In genomic region chr14:102182901-102183619, GRCh38 we compare ENCODE assay signal across 13 cellular contexts. TPM values are rescaled to one million over a fixed set of nuclear protein-coding genes. Genes with fewer than 3 reads are reported as not detected.
DNase-seq lines count a peak whose midpoint lies in the region; ATAC-seq and TF ChIP-seq lines count a peak whose summit lies in the region.
"Had no signal": no experiment of that assay in that cellular context is flagged by ENCODE, and none has a peak within 500 bp of the region (broad histone marks: within the 10 kb centered on the region; RNA-seq: fewer than 3 reads in every experiment).

No MANE protein-coding gene starts in this region.

- POLR2A ChIA-PET in activated CD4-positive, alpha-beta memory T cell treated with anti-CD3 and anti-CD28 coated beads for 36 hours (lab: Charles Lee): interaction anchor here (1.1 to 1.9 kb wide), 5 partner anchors 8 to 184 kb away, joined by 3 to 9 read pairs (median 5); partner anchors contain the start of gene WDR20
- POLR2A ChIA-PET in activated CD4-positive, alpha-beta memory T cell treated with anti-CD3 and anti-CD28 coated beads, Interleukin-2, amount 10 ng/mL, durations not matched to agents 7 days and 5 days (lab: Charles Lee): no interaction called here

- peaks cover 78% of the 10 kb centered on the region for H3K4me1 Mint-ChIP-seq in activated CD4-positive, alpha-beta memory T cell treated with anti-CD3 and anti-CD28 coated beads for 36 hours (ENCODE audit: low read depth)
- H3K4me1 Mint-ChIP-seq in activated CD4-positive, alpha-beta memory T cell treated with anti-CD3 and anti-CD28 coated beads, Interleukin-2, amount 10 ng/mL, durations not matched to agents 7 days and 5 days: peaks cover 36% of the 10 kb centered on the region
- H3K4me1 Mint-ChIP-seq in activated T-helper 2 cell treated with anti-CD3 and anti-CD28 coated beads, Interferon-gamma antibody, Interleukin-2, Interleukin-4, amounts not matched to agents 10 μg/mL and 5 μg/mL and 100 μg/mL, durations not matched to agents 14 hours and 24 hours and 36 hours (ENCODE audit: low read depth): peaks cover 48% of the 10 kb centered on the region
- H3K4me1 Mint-ChIP-seq in stimulated activated naive CD8-positive, alpha-beta T cell treated with anti-CD3 and anti-CD28 coated beads, Interleukin-15, amount 100 ng/mL, for 72 hours: peaks cover 79% of the 10 kb centered on the region

- TF ChIP-seq CTCF in fibroblast of the aortic adventitia (IDR thresholded peaks at IDR 0.05; ENCODE audit: insufficient read depth, low read length): no peak

- no peak for DNase-seq in activated CD4-positive, alpha-beta memory T cell treated with anti-CD3 and anti-CD28 coated beads for 36 hours
- no peak for DNase-seq in activated CD4-positive, alpha-beta memory T cell treated with anti-CD3 and anti-CD28 coated beads, Interleukin-2, amount 10 ng/mL, durations not matched to agents 7 days and 5 days
- DNase-seq in activated T-helper 2 cell treated with anti-CD3 and anti-CD28 coated beads, Interferon-gamma antibody, Interleukin-2, Interleukin-4, amounts not matched to agents 10 μg/mL and 5 μg/mL and 100 μg/mL, durations not matched to agents 14 hours and 24 hours and 36 hours (ENCODE audit: low spot score): no peak
- DNase-seq in fibroblast of the aortic adventitia (ENCODE audit: low read depth) (peak; percentile 45), mucosa of gallbladder (ENCODE audit: low spot score) (no peak), anterior cingulate cortex (lab: John Stamatoyannopoulos, UW) (no peak)
- no peak for DNase-seq in stimulated activated naive CD8-positive, alpha-beta T cell treated with anti-CD3 and anti-CD28 coated beads, Interleukin-15, amount 100 ng/mL, for 72 hours
- DNase-seq: cerebellar nuclear complex, KG1, NCI-H1694 treated with DMSO at 0.1 percent for 48 hours, nucleus accumbens, Right ventricle myocardium superior had no signal

- intact Hi-C loops in activated CD4-positive, alpha-beta memory T cell treated with anti-CD3 and anti-CD28 coated beads for 36 hours (cut with micrococcal nuclease): loop anchor here (1.0 to 10.0 kb wide), 2 partner anchors 18 to 218 kb away; partner anchors contain the start of gene DYNC1H1
- intact Hi-C loops in activated T-helper 2 cell treated with anti-CD3 and anti-CD28 coated beads, Interferon-gamma antibody, Interleukin-2, Interleukin-4, amounts not matched to agents 10 μg/mL and 5 μg/mL and 100 μg/mL, durations not matched to agents 14 hours and 24 hours and 36 hours (cut with micrococcal nuclease): loop anchor here (5.0 kb wide), 1 partner anchor 41 kb away; no protein-coding TSS in a partner anchor

- no peak overlapping the region for H3K4me3 ChIP-seq in fibroblast of the aortic adventitia (ENCODE audit: low read depth, low read length)

- CTCF ChIA-PET in activated CD4-positive, alpha-beta memory T cell treated with anti-CD3 and anti-CD28 coated beads for 36 hours (lab: Charles Lee): interaction anchor here (1.2 kb wide), 1 partner anchor 132 kb away, joined by 4 read pairs; no protein-coding TSS in a partner anchor
- CTCF ChIA-PET in activated CD4-positive, alpha-beta memory T cell treated with anti-CD3 and anti-CD28 coated beads, Interleukin-2, amount 10 ng/mL, durations not matched to agents 7 days and 5 days (lab: Charles Lee): no interaction called here

- no peaks in the 10 kb centered on the region for H3K9me3 Mint-ChIP-seq in activated CD4-positive, alpha-beta memory T cell treated with anti-CD3 and anti-CD28 coated beads for 36 hours
- no peaks in the 10 kb centered on the region for H3K9me3 Mint-ChIP-seq in activated CD4-positive, alpha-beta memory T cell treated with anti-CD3 and anti-CD28 coated beads, Interleukin-2, amount 10 ng/mL, durations not matched to agents 7 days and 5 days
- H3K9me3 Mint-ChIP-seq in activated T-helper 2 cell treated with anti-CD3 and anti-CD28 coated beads, Interferon-gamma antibody, Interleukin-2, Interleukin-4, amounts not matched to agents 10 μg/mL and 5 μg/mL and 100 μg/mL, durations not matched to agents 14 hours and 24 hours and 36 hours: no peaks in the 10 kb centered on the region
- H3K9me3 Mint-ChIP-seq in stimulated activated naive CD8-positive, alpha-beta T cell treated with anti-CD3 and anti-CD28 coated beads, Interleukin-15, amount 100 ng/mL, for 72 hours: no peaks in the 10 kb centered on the region

- peaks cover 3% of the 10 kb centered on the region for H3K36me3 Mint-ChIP-seq in activated CD4-positive, alpha-beta memory T cell treated with anti-CD3 and anti-CD28 coated beads for 36 hours
- H3K36me3 Mint-ChIP-seq in activated CD4-positive, alpha-beta memory T cell treated with anti-CD3 and anti-CD28 coated beads, Interleukin-2, amount 10 ng/mL, durations not matched to agents 7 days and 5 days (ENCODE audit: low read depth): peaks cover 3% of the 10 kb centered on the region
- H3K36me3 Mint-ChIP-seq in activated T-helper 2 cell treated with anti-CD3 and anti-CD28 coated beads, Interferon-gamma antibody, Interleukin-2, Interleukin-4, amounts not matched to agents 10 μg/mL and 5 μg/mL and 100 μg/mL, durations not matched to agents 14 hours and 24 hours and 36 hours (ENCODE audit: low read depth): no peaks in the 10 kb centered on the region

- no peaks in the 10 kb centered on the region for H3K27me3 Mint-ChIP-seq in activated CD4-positive, alpha-beta memory T cell treated with anti-CD3 and anti-CD28 coated beads for 36 hours
- H3K27me3 Mint-ChIP-seq in activated CD4-positive, alpha-beta memory T cell treated with anti-CD3 and anti-CD28 coated beads, Interleukin-2, amount 10 ng/mL, durations not matched to agents 7 days and 5 days: no peaks in the 10 kb centered on the region
- H3K27me3 Mint-ChIP-seq in activated T-helper 2 cell treated with anti-CD3 and anti-CD28 coated beads, Interferon-gamma antibody, Interleukin-2, Interleukin-4, amounts not matched to agents 10 μg/mL and 5 μg/mL and 100 μg/mL, durations not matched to agents 14 hours and 24 hours and 36 hours (ENCODE audit: low read depth): no peaks in the 10 kb centered on the region
- no peaks in the 10 kb centered on the region for H3K27me3 Mint-ChIP-seq in stimulated activated naive CD8-positive, alpha-beta T cell treated with anti-CD3 and anti-CD28 coated beads, Interleukin-15, amount 100 ng/mL, for 72 hours

- H3K4me3 Mint-ChIP-seq in activated CD4-positive, alpha-beta memory T cell treated with anti-CD3 and anti-CD28 coated beads for 36 hours: no peak overlapping the region
- H3K4me3 Mint-ChIP-seq in activated CD4-positive, alpha-beta memory T cell treated with anti-CD3 and anti-CD28 coated beads, Interleukin-2, amount 10 ng/mL, durations not matched to agents 7 days and 5 days: no peak overlapping the region
- H3K4me3 Mint-ChIP-seq in activated T-helper 2 cell treated with anti-CD3 and anti-CD28 coated beads, Interferon-gamma antibody, Interleukin-2, Interleukin-4, amounts not matched to agents 10 μg/mL and 5 μg/mL and 100 μg/mL, durations not matched to agents 14 hours and 24 hours and 36 hours (ENCODE audit: low read depth): no peak overlapping the region
- peak overlapping the region; percentile 36 to 61 for H3K4me3 Mint-ChIP-seq in stimulated activated naive CD8-positive, alpha-beta T cell treated with anti-CD3 and anti-CD28 coated beads, Interleukin-15, amount 100 ng/mL, for 72 hours

- no peak for ATAC-seq in stimulated activated naive CD8-positive, alpha-beta T cell treated with anti-CD3 and anti-CD28 coated beads, Interleukin-15, amount 100 ng/mL, for 72 hours
- no peak for ATAC-seq in HG03025 (IDR thresholded peaks at IDR 0.05; ENCODE audit: low FRiP score, unreplicated experiment)

- H3K27ac Mint-ChIP-seq in activated CD4-positive, alpha-beta memory T cell treated with anti-CD3 and anti-CD28 coated beads for 36 hours: peak overlapping the region; percentile 90
- no peak overlapping the region for H3K27ac Mint-ChIP-seq in activated CD4-positive, alpha-beta memory T cell treated with anti-CD3 and anti-CD28 coated beads, Interleukin-2, amount 10 ng/mL, durations not matched to agents 7 days and 5 days
- H3K27ac Mint-ChIP-seq in activated T-helper 2 cell treated with anti-CD3 and anti-CD28 coated beads, Interferon-gamma antibody, Interleukin-2, Interleukin-4, amounts not matched to agents 10 μg/mL and 5 μg/mL and 100 μg/mL, durations not matched to agents 14 hours and 24 hours and 36 hours: peak overlapping the region; percentile 83
- H3K27ac Mint-ChIP-seq in stimulated activated naive CD8-positive, alpha-beta T cell treated with anti-CD3 and anti-CD28 coated beads, Interleukin-15, amount 100 ng/mL, for 72 hours: peak overlapping the region in 1 of 2 donors; percentile 8

RNA-seq across cellular contexts. Expression of gene WDR20, which starts 43.4 kb away (rescaled TPM):
- 10 to 100 TPM; 22.2 to 25.3 TPM for total RNA-seq in activated CD4-positive, alpha-beta memory T cell treated with anti-CD3 and anti-CD28 coated beads for 36 hours
- 10 to 100 TPM; 28.3 to 31.9 TPM for total RNA-seq in activated CD4-positive, alpha-beta memory T cell treated with anti-CD3 and anti-CD28 coated beads, Interleukin-2, amount 10 ng/mL, durations not matched to agents 7 days and 5 days
- total RNA-seq in activated T-helper 2 cell treated with anti-CD3 and anti-CD28 coated beads, Interferon-gamma antibody, Interleukin-2, Interleukin-4, amounts not matched to agents 10 μg/mL and 5 μg/mL and 100 μg/mL, durations not matched to agents 14 hours and 24 hours and 36 hours: 35.3 and 37.0 TPM in 2 replicates
- total RNA-seq in fibroblast of the aortic adventitia (ENCODE audit: low replicate concordance): 12.9 and 14.6 TPM in 2 replicates
- total RNA-seq in mucosa of gallbladder: 33.7 TPM

Comparison
In these comparisons a context has a peak if more than half of its experiments do, and no peak if none do; other contexts are left out.
1. H3K4me3 Mint-ChIP-seq: peak in stimulated activated naive CD8-positive, alpha-beta T cell treated with anti-CD3 and anti-CD28 coated beads, Interleukin-15, amount 100 ng/mL, for 72 hours (2 of 2); none in activated CD4-positive, alpha-beta memory T cell treated with anti-CD3 and anti-CD28 coated beads for 36 hours (single experiment), activated CD4-positive, alpha-beta memory T cell treated with anti-CD3 and anti-CD28 coated beads, Interleukin-2, amount 10 ng/mL, durations not matched to agents 7 days and 5 days (single experiment) and activated T-helper 2 cell treated with anti-CD3 and anti-CD28 coated beads, Interferon-gamma antibody, Interleukin-2, Interleukin-4, amounts not matched to agents 10 μg/mL and 5 μg/mL and 100 μg/mL, durations not matched to agents 14 hours and 24 hours and 36 hours (single experiment).